ENCODE assay signal across 8 cellular contexts in genomic region chr2:27217173-27218121, GRCh38. TPM values are rescaled to one million over a fixed set of nuclear protein-coding genes. Genes with fewer than 3 reads are reported as not detected.
DNase-seq lines count a peak whose midpoint lies in the region; ATAC-seq and TF ChIP-seq lines count a peak whose summit lies in the region.

CAD (plus strand) TSS chr2:27217369; CDS start chr2:27217552, 183 bp downstream.

- no peaks in the 10 kb centered on the region for H3K9me3 ChIP-seq in colonic mucosa

- no peaks in the 10 kb centered on the region for H3K36me3 ChIP-seq in colonic mucosa

- H3K4me3 ChIP-seq in colonic mucosa = peak within 1 kb of the TSS; percentile 69

- peak within 1 kb of the TSS; percentile 53 for H3K27ac ChIP-seq in colonic mucosa

- no peak for TF ChIP-seq CTCF in colonic mucosa (IDR thresholded peaks at IDR 0.05)

- ATAC-seq in GM19043 (IDR thresholded peaks at IDR 0.05; ENCODE audit: low read depth, unreplicated experiment) (peak; percentile 76), HG03378 (IDR thresholded peaks at IDR 0.05; ENCODE audit: unreplicated experiment) (peak; percentile 39)

- no peaks in the 10 kb centered on the region for H3K27me3 ChIP-seq in colonic mucosa

- H3K9ac ChIP-seq in colonic mucosa (ENCODE audit: low read depth in 2 of 2, low read length in 2 of 2) = peak within 1 kb of the TSS; percentile 35 to 60

- intact Hi-C loops in colonic mucosa (cut with DNase I) = no loop called here

- DNase-seq in AML-193 (lab: John Stamatoyannopoulos, UW) (peak; percentile 90 to 92), NCI-H510A (lab: John Stamatoyannopoulos, UW) (peak; percentile 87), colonic mucosa (peak; percentile 88), left kidney (ENCODE audit: low read depth, low spot score) (peak; percentile 95)
- peak; percentile 94 for DNase-seq in activated CD4-positive, alpha-beta T cell treated with anti-CD3 and anti-CD28 coated beads for 48 hours
- peak; percentile 92 to 95 for DNase-seq in stimulated activated CD4-positive, alpha-beta T cell treated with anti-CD3 and anti-CD28 coated beads, Interleukin-2, amount 100 ng/mL, for 24 hours

- no peaks in the 10 kb centered on the region for H3K4me1 ChIP-seq in colonic mucosa

RNA-seq across cellular contexts. Expression of gene CAD, which starts in this region (rescaled TPM):
- total RNA-seq in colonic mucosa = 10 to 100 TPM; 11.1 to 49.1 TPM

Comparison
In these comparisons a context has a peak if more than half of its experiments do, and no peak if none do; other contexts are left out.
1. Peak in every context shown above with its lines: DNase-seq, ATAC-seq, H3K4me3 ChIP-seq and H3K27ac ChIP-seq.